Comparison of ENCODE assay signal across 8 cellular contexts in the genomic region with DNA sequence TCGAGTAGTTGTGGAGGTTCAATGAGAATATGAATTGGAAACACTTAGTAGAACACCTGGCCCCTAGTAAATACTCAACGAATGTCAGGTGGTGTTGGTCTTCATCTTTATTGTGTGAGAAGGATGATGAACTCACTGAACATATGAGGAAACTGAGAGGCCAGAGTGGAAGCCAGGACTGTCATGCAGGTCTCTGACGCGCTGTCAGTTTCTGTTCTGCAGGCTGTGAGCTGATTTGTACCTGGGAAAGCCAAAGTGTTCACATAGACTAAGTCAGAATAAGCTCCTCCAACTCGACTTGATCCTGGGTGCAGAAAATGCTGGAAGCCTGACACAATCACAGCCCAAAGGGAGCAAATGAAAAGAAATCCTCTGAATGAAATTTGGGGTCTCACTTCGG.
A peak's percentile ranks its signal among the peaks of the same experiment; 100 is the strongest.
DNase-seq lines count a peak whose midpoint lies in the region; ATAC-seq and TF ChIP-seq lines count a peak whose summit lies in the region.

No MANE protein-coding gene starts in this region.

- no peak overlapping the region for H2AFZ ChIP-seq in Loucy (ENCODE audit: low read length)

- no peaks in the 10 kb centered on the region for H3K36me3 Mint-ChIP-seq in effector memory CD8-positive, alpha-beta T cell (ENCODE audit: insufficient read depth)

- H3K27me3 Mint-ChIP-seq in effector memory CD8-positive, alpha-beta T cell, result peaks cover 33 to 48% of the 10 kb centered on the region in 2 donors

- no peaks in the 10 kb centered on the region for H3K36me3 ChIP-seq in Loucy (ENCODE audit: insufficient read depth, low read length)
- H3K36me3 ChIP-seq in skeletal muscle satellite cell (ENCODE audit: insufficient read depth, low read length), result no peaks in the 10 kb centered on the region

- H3K9me3 Mint-ChIP-seq in effector memory CD8-positive, alpha-beta T cell, result no peaks in the 10 kb centered on the region

- peak overlapping the region; percentile 78 to 87 for H3K27ac Mint-ChIP-seq in effector memory CD8-positive, alpha-beta T cell

- H3K4me1 ChIP-seq in Loucy (ENCODE audit: insufficient read depth, low read length, poor library complexity, severe bottlenecking) (peaks cover 9% of the 10 kb centered on the region), skeletal muscle satellite cell (ENCODE audit: control insufficient read depth, insufficient read depth, low read length) (peaks cover 12% of the 10 kb centered on the region)

- H4K20me1 ChIP-seq in Loucy (ENCODE audit: insufficient read depth, low read length, poor library complexity, severe bottlenecking), result no peaks in the 10 kb centered on the region

- ATAC-seq in effector memory CD8-positive, alpha-beta T cell (replicated peaks), result peak; percentile 37
- ATAC-seq in HG03460 (IDR thresholded peaks at IDR 0.05; ENCODE audit: unreplicated experiment), result no peak
- no peak for ATAC-seq in sciatic nerve

- intact Hi-C loops in sciatic nerve (cut with DNase I), result no loop called here

- peaks cover 7 to 11% of the 10 kb centered on the region in 2 donors for H3K4me1 Mint-ChIP-seq in effector memory CD8-positive, alpha-beta T cell (ENCODE audit: low read depth in 2 of 2)

- DNase-seq in NOMO-1 treated with DMSO at 0.1 percent for 48 hours (lab: John Stamatoyannopoulos, UW; ENCODE audit: unreplicated experiment) (peak; percentile 42), NOMO-1 treated with dmso at 0.1 percent for 144 hours (lab: John Stamatoyannopoulos, UW; ENCODE audit: unreplicated experiment) (no peak), OCI-M2 (lab: John Stamatoyannopoulos, UW; ENCODE audit: unreplicated experiment) (no peak), sciatic nerve (ENCODE audit: low spot score) (no peak)
- no peak for DNase-seq in effector memory CD8-positive, alpha-beta T cell

- no peak overlapping the region for H3K4me3 ChIP-seq in Loucy (ENCODE audit: low read length, poor library complexity, severe bottlenecking)
- H3K4me3 ChIP-seq in skeletal muscle satellite cell (ENCODE audit: low read length), result peak overlapping the region; percentile 54

- no peaks in the 10 kb centered on the region for H3K9me2 ChIP-seq in Loucy (replicated peaks; ENCODE audit: low read depth, low read length)

- H3K27me3 ChIP-seq in Loucy (ENCODE audit: insufficient read depth, low read length, poor library complexity, severe bottlenecking) (no peaks in the 10 kb centered on the region), skeletal muscle satellite cell (ENCODE audit: control insufficient read depth, insufficient read depth, low read length) (peaks cover 2% of the 10 kb centered on the region)

- no peaks in the 10 kb centered on the region for H3K9me3 ChIP-seq in Loucy (ENCODE audit: insufficient read depth, low read depth, low read length)
- no peaks in the 10 kb centered on the region for H3K9me3 ChIP-seq in skeletal muscle satellite cell (replicated peaks; ENCODE audit: low read length)

- no peak for TF ChIP-seq CTCF in Loucy (conservative IDR thresholded peaks at IDR 0.05; ENCODE audit: low read length)

- H3K4me3 Mint-ChIP-seq in effector memory CD8-positive, alpha-beta T cell, result peak overlapping the region; percentile 78 to 83

- no peaks in the 10 kb centered on the region for H3F3A ChIP-seq in Loucy (ENCODE audit: low read depth)

- H3K9ac ChIP-seq in Loucy (ENCODE audit: low read depth, low read length, poor library complexity, severe bottlenecking) (no peak overlapping the region), skeletal muscle satellite cell (ENCODE audit: low read depth, low read length) (no peak overlapping the region)

- H3K4me2 ChIP-seq in Loucy (ENCODE audit: low read depth, low read length, poor library complexity, severe bottlenecking) (peak overlapping the region; percentile 3), skeletal muscle satellite cell (ENCODE audit: low read length) (peak overlapping the region; percentile 66)

- H3K79me2 ChIP-seq in Loucy (ENCODE audit: insufficient read depth, low read length), result no peaks in the 10 kb centered on the region
